In genomic region chr2:84386326-84386995, GRCh38 we compare ENCODE assay signal across 1 cellular context.
TF ChIP-seq lines count a peak whose summit lies in the region.

No MANE protein-coding gene starts in this region.

TF ChIP-seq in H1, 55 proteins besides CTCF, POLR2A, EP300 and RAD21 (continued from another document):
- TF ChIP-seq CHD7 (IDR thresholded peaks at IDR 0.05; ENCODE audit: insufficient replicate concordance, low read length) (no peak), SAP30 (IDR thresholded peaks at IDR 0.05; ENCODE audit: insufficient read depth, insufficient replicate concordance, low read length) (no peak), FOSL1 (IDR thresholded peaks at IDR 0.05; ENCODE audit: insufficient read depth, low read depth, low read length) (no peak)
